Comparison of ENCODE assay signal across 10 cellular contexts in genomic region chr1:12436817-12437599, GRCh38.
DNase-seq lines count a peak whose midpoint lies in the region; ATAC-seq and TF ChIP-seq lines count a peak whose summit lies in the region.
"Had no signal": no experiment of that assay in that cellular context is flagged by ENCODE, and none has a peak within 500 bp of the region (broad histone marks: within the 10 kb centered on the region; RNA-seq: fewer than 3 reads in every experiment).

No MANE protein-coding gene starts in this region.

- no peak overlapping the region for H3K4me2 ChIP-seq in neuronal stem cell (ENCODE audit: insufficient read depth, low read length, poor library complexity, severe bottlenecking)

- no peak for ATAC-seq in GM21723 (IDR thresholded peaks at IDR 0.05; ENCODE audit: unreplicated experiment)

- H4K91ac ChIP-seq in neuronal stem cell (ENCODE audit: low read depth, low read length, poor library complexity): no peak overlapping the region

- no peaks in the 10 kb centered on the region for H3K27me3 ChIP-seq in breast epithelium
- H3K27me3 ChIP-seq in neuronal stem cell (ENCODE audit: control insufficient read depth in 3 of 3, insufficient read depth in 3 of 3, low read depth in 1 of 3, low read length in 3 of 3): no peaks in the 10 kb centered on the region

- H3K18ac ChIP-seq in neuronal stem cell (ENCODE audit: low read length): no peak overlapping the region

- H3K9me3 ChIP-seq in breast epithelium (no peaks in the 10 kb centered on the region), neuronal stem cell (replicated peaks in 1 of 2; ENCODE audit: control insufficient read depth in 2 of 2, insufficient read depth in 1 of 2, low read depth in 1 of 2, low read length in 2 of 2) (peaks cover 4 to 6% of the 10 kb centered on the region in 2 donors)

- no peak overlapping the region for H2BK15ac ChIP-seq in neuronal stem cell (ENCODE audit: low read length)

- no peak for TF ChIP-seq CTCF in breast epithelium (IDR thresholded peaks at IDR 0.05)

- no CpG with 5 or more reads among the region's 12 CpGs for WGBS in neuronal stem cell (ENCODE audit: extremely low coverage in 2 of 2, insufficient read length in 2 of 2, insufficient replicate concordance in 1 of 2), 2 donors

- peaks cover 0 to 12% of the 10 kb centered on the region in 2 donors for H3K4me1 ChIP-seq in breast epithelium
- H3K4me1 ChIP-seq in neuronal stem cell (ENCODE audit: control insufficient read depth in 2 of 2, insufficient read depth in 1 of 2, low read depth in 1 of 2, low read length in 2 of 2): peaks cover 16 to 18% of the 10 kb centered on the region in 2 donors

- H3K23ac ChIP-seq in neuronal stem cell (ENCODE audit: low read depth, low read length, poor library complexity): no peak overlapping the region

- H4K8ac ChIP-seq in neuronal stem cell (ENCODE audit: low read depth, low read length): no peak overlapping the region

- H2BK12ac ChIP-seq in neuronal stem cell (ENCODE audit: low read length): no peak overlapping the region

- H3K27ac ChIP-seq in breast epithelium (peak overlapping the region; percentile 33 to 61), neuronal stem cell (replicated peaks; ENCODE audit: low read length) (peak overlapping the region; percentile 38)
- H3K27ac ChIP-seq: HL-60 had no signal

- no peak overlapping the region for H2AK5ac ChIP-seq in neuronal stem cell (ENCODE audit: low read depth, low read length)

- H3K4me3 ChIP-seq in breast epithelium: no peak overlapping the region
- no peak overlapping the region for H3K4me3 ChIP-seq in neuronal stem cell (ENCODE audit: low read length in 2 of 2)

- H2AFZ ChIP-seq in neuronal stem cell (ENCODE audit: low read length): no peak overlapping the region

- intact Hi-C loops in breast epithelium (cut with DNase I; ENCODE audit: low total_unique reads): no loop called here

- H2BK5ac ChIP-seq in neuronal stem cell (ENCODE audit: low read length): no peak overlapping the region

- DNase-seq in EL: peak; percentile 59
- peak; percentile 28 for DNase-seq in OCI-M1 (lab: John Stamatoyannopoulos, UW)
- no peak for DNase-seq in breast epithelium (ENCODE audit: low spot score in 2 of 2)
- DNase-seq in neuronal stem cell (ENCODE audit: low spot score): no peak
- no peak for DNase-seq in Ammon's horn (ENCODE audit: low spot score)
- DNase-seq in NOMO-1 (lab: John Stamatoyannopoulos, UW; ENCODE audit: unreplicated experiment in 2 of 2): no peak
- DNase-seq: activated B cell treated with CpG ODN at 0.5 μM for 24 hours, NCI-H345 had no signal

- H3K79me1 ChIP-seq in neuronal stem cell (ENCODE audit: low read depth, low read length): peaks cover 2% of the 10 kb centered on the region

- no peak for TF ChIP-seq POLR2A in breast epithelium (IDR thresholded peaks at IDR 0.05)

- H3K36me3 ChIP-seq in breast epithelium: no peaks in the 10 kb centered on the region
- no peaks in the 10 kb centered on the region for H3K36me3 ChIP-seq in neuronal stem cell (replicated peaks in 1 of 2; ENCODE audit: control insufficient read depth in 2 of 2, insufficient read depth in 2 of 2, low read length in 2 of 2)

- no peak overlapping the region for H3K14ac ChIP-seq in neuronal stem cell (ENCODE audit: low read length)

- H3K9ac ChIP-seq in neuronal stem cell (ENCODE audit: low read depth, low read length, poor library complexity): no peak overlapping the region

- no peak overlapping the region for H3K4ac ChIP-seq in neuronal stem cell (ENCODE audit: low read length)

- no peak overlapping the region for H2BK120ac ChIP-seq in neuronal stem cell (ENCODE audit: low read depth, low read length)

Comparison
In these comparisons a context has a peak if more than half of its experiments do, and no peak if none do; other contexts are left out.
1. DNase-seq: peak in EL (single experiment) and OCI-M1 (single experiment); none in breast epithelium (0 of 2), neuronal stem cell (single experiment), Ammon's horn (single experiment) and NOMO-1 (0 of 2).